ENCODE assay signal across 16 cellular contexts in genomic region chr5:40112875-40113274, GRCh38.
"Had no signal": no experiment of that assay in that cellular context is flagged by ENCODE, and none has a peak within 500 bp of the region (broad histone marks: within the 10 kb centered on the region; RNA-seq: fewer than 3 reads in every experiment).

No MANE protein-coding gene starts in this region.

- H3K9me3 ChIP-seq: lower lobe of right lung, suprapubic skin, transverse colon, vagina had no signal

- H3K4me1 Mint-ChIP-seq: natural killer cell had no signal

- H3K4me3 ChIP-seq: lower lobe of right lung, suprapubic skin, transverse colon, vagina had no signal

- H3K27ac ChIP-seq: lower lobe of right lung, suprapubic skin, transverse colon, vagina had no signal

- H3K4me3 Mint-ChIP-seq: natural killer cell; stimulated activated naive CD8-positive, alpha-beta T cell treated with anti-CD3 and anti-CD28 coated beads, Interleukin-15, Interleukin-2, amounts not matched to agents 100 ng/mL and 50 ng/mL, for 24 hours had no signal

- H3K27ac Mint-ChIP-seq: activated naive CD4-positive, alpha-beta T cell treated with anti-CD3 and anti-CD28 coated beads, Interleukin-2, amount 50 U/mL, for 72 hours; natural killer cell; stimulated activated naive CD8-positive, alpha-beta T cell treated with anti-CD3 and anti-CD28 coated beads, Interleukin-15, Interleukin-2, amounts not matched to agents 100 ng/mL and 50 ng/mL, for 24 hours had no signal

- H3K36me3 ChIP-seq: lower lobe of right lung, suprapubic skin, transverse colon, vagina had no signal

- H3K36me3 Mint-ChIP-seq: natural killer cell had no signal

- ATAC-seq: activated CD4-positive, CD25-positive, alpha-beta regulatory T cell treated with anti-CD3 and anti-CD28 coated beads, Interleukin-2, amount 50 U/mL, for 24 hours; activated naive CD4-positive, alpha-beta T cell treated with anti-CD3 and anti-CD28 coated beads, Interleukin-2, amount 50 U/mL, for 72 hours; lower lobe of right lung; natural killer cell had no signal

- DNase-seq: activated CD8-positive, alpha-beta memory T cell treated with anti-CD3 and anti-CD28 coated beads for 24 hours; activated gamma-delta T cell treated with Interleukin-2 at 50 U/mL for 16 hours; effector CD4-positive, alpha-beta T cell; hippocampal formation; left cardiac atrium; lower lobe of right lung; natural killer cell; stimulated activated CD4-positive, alpha-beta T cell treated with anti-CD3 and anti-CD28 coated beads, Interleukin-15, amount 100 ng/mL, for 24 hours; stimulated activated CD4-positive, alpha-beta T cell treated with anti-CD3 and anti-CD28 coated beads, Interleukin-2, amount 100 ng/mL, for 48 hours; T1000; transverse colon had no signal

- H3K9me3 Mint-ChIP-seq: natural killer cell; stimulated activated naive CD8-positive, alpha-beta T cell treated with anti-CD3 and anti-CD28 coated beads, Interleukin-15, Interleukin-2, amounts not matched to agents 100 ng/mL and 50 ng/mL, for 24 hours had no signal

- H3K27me3 ChIP-seq: suprapubic skin, transverse colon, vagina had no signal

- H3K4me1 ChIP-seq: lower lobe of right lung had no signal
